Comparison of ENCODE assay signal across 17 cellular contexts in genomic region chr14:57928732-57929131, GRCh38.
"Had no signal": no experiment of that assay in that cellular context is flagged by ENCODE, and none has a peak within 500 bp of the region (broad histone marks: within the 10 kb centered on the region; RNA-seq: fewer than 3 reads in every experiment).

No MANE protein-coding gene starts in this region.

- H3K36me3 ChIP-seq: heart left ventricle, tibial artery, WERI-Rb-1 had no signal

- H3K27ac ChIP-seq: epithelial cell of prostate, heart left ventricle, tibial artery, WERI-Rb-1 had no signal

- DNase-seq: activated CD4-positive, alpha-beta T cell treated with anti-CD3 and anti-CD28 coated beads, Interleukin-2, amount 10 ng/mL, durations not matched to agents 7 days and 5 days; activated CD4-positive, CD25-positive, alpha-beta regulatory T cell treated with anti-CD3 and anti-CD28 coated beads, Interleukin-2, amount 50 U/mL, for 72 hours; activated CD8-positive, alpha-beta memory T cell treated with anti-CD3 and anti-CD28 coated beads, Interleukin-2, amount 10 ng/mL, durations not matched to agents 7 days and 5 days; activated CD8-positive, alpha-beta T cell treated with anti-CD3 and anti-CD28 coated beads for 36 hours; activated effector memory CD4-positive, alpha-beta T cell treated with anti-CD3 and anti-CD28 coated beads, Interleukin-2, amount 50 U/mL, for 16 hours; activated naive CD4-positive, alpha-beta T cell treated with anti-CD3 and anti-CD28 coated beads, Interleukin-2, amount 10 ng/mL, durations not matched to agents 7 days and 5 days; activated T-cell treated with anti-CD3 and anti-CD28 coated beads for 4 hours; heart left ventricle; left ventricle myocardium superior; midbrain; natural killer cell; stimulated activated CD4-positive, alpha-beta T cell treated with anti-CD3 and anti-CD28 coated beads, Interleukin-4, amount 100 ng/mL, for 1 hour; stimulated activated naive CD8-positive, alpha-beta T cell treated with anti-CD3 and anti-CD28 coated beads, Interleukin-15, Interleukin-2, amounts not matched to agents 100 U/mL and 50 U/mL, for 24 hours; substantia nigra; tibial artery; WERI-Rb-1 had no signal

- ATAC-seq: activated CD8-positive, alpha-beta memory T cell treated with anti-CD3 and anti-CD28 coated beads, Interleukin-2, amount 10 ng/mL, durations not matched to agents 7 days and 5 days; activated CD8-positive, alpha-beta T cell treated with anti-CD3 and anti-CD28 coated beads for 36 hours; heart left ventricle; left ventricle myocardium superior; natural killer cell; stimulated activated naive CD8-positive, alpha-beta T cell treated with anti-CD3 and anti-CD28 coated beads, Interleukin-15, Interleukin-2, amounts not matched to agents 100 U/mL and 50 U/mL, for 24 hours had no signal

- H3K4me1 ChIP-seq: heart left ventricle, tibial artery had no signal

- H3K4me3 ChIP-seq: heart left ventricle, tibial artery had no signal

- H3K27me3 ChIP-seq: tibial artery had no signal

- H3K9me3 ChIP-seq: tibial artery had no signal
